23 cellular contexts compared by ENCODE assay signal in genomic region chr17:70080541-70081347, GRCh38. TPM values are rescaled to one million over a fixed set of nuclear protein-coding genes. Genes with fewer than 3 reads are reported as not detected.
A peak's percentile ranks its signal among the peaks of the same experiment; 100 is the strongest.
DNase-seq lines count a peak whose midpoint lies in the region; ATAC-seq and TF ChIP-seq lines count a peak whose summit lies in the region.
"Had no signal": no experiment of that assay in that cellular context is flagged by ENCODE, and none has a peak within 500 bp of the region (broad histone marks: within the 10 kb centered on the region; RNA-seq: fewer than 3 reads in every experiment).

No MANE protein-coding gene starts in this region.

- no peaks in the 10 kb centered on the region for H3K4me1 Mint-ChIP-seq in stimulated activated naive CD8-positive, alpha-beta T cell treated with anti-CD3 and anti-CD28 coated beads, Interleukin-15, amount 100 ng/mL, for 72 hours
- H3K4me1 Mint-ChIP-seq in T-cell = no peaks in the 10 kb centered on the region
- H3K4me1 Mint-ChIP-seq: GM23338 had no signal

- H3K36me3 Mint-ChIP-seq in T-cell = no peaks in the 10 kb centered on the region
- H3K36me3 Mint-ChIP-seq: brain had no signal

- no peaks in the 10 kb centered on the region for H3K27me3 Mint-ChIP-seq in stimulated activated naive CD8-positive, alpha-beta T cell treated with anti-CD3 and anti-CD28 coated beads, Interleukin-15, amount 100 ng/mL, for 72 hours
- no peaks in the 10 kb centered on the region for H3K27me3 Mint-ChIP-seq in T-cell

- H3K4me3 Mint-ChIP-seq in stimulated activated naive CD8-positive, alpha-beta T cell treated with anti-CD3 and anti-CD28 coated beads, Interleukin-15, amount 100 ng/mL, for 72 hours = no peak overlapping the region
- H3K4me3 Mint-ChIP-seq in T-cell = no peak overlapping the region
- H3K4me3 Mint-ChIP-seq: brain, GM23338, neural crest cell had no signal

- no peaks in the 10 kb centered on the region for H3K9me3 Mint-ChIP-seq in stimulated activated naive CD8-positive, alpha-beta T cell treated with anti-CD3 and anti-CD28 coated beads, Interleukin-15, amount 100 ng/mL, for 72 hours
- H3K9me3 Mint-ChIP-seq in T-cell = peaks cover 0 to 3% (median 0%) of the 10 kb centered on the region in 3 donors
- H3K9me3 Mint-ChIP-seq: GM23338 had no signal

- POLR2A ChIA-PET in T-cell (lab: Charles Lee) = no interaction called here

- no peak for ATAC-seq in stimulated activated naive CD8-positive, alpha-beta T cell treated with anti-CD3 and anti-CD28 coated beads, Interleukin-15, amount 100 ng/mL, for 72 hours
- no peak for ATAC-seq in T-cell (replicated peaks in 1 of 4)
- ATAC-seq: GM23338 had no signal

- DNase-seq in AG20443 (ENCODE audit: low spot score) = peak; percentile 65
- DNase-seq in SK-MEL-5 (ENCODE audit: low read depth, low spot score) = peak; percentile 43
- peak; percentile 75 for DNase-seq in fibroblast of gingiva (ENCODE audit: low read depth)
- peak; percentile 76 for DNase-seq in retinal pigment epithelial cell (ENCODE audit: low read depth)
- no peak for DNase-seq in stimulated activated naive CD8-positive, alpha-beta T cell treated with anti-CD3 and anti-CD28 coated beads, Interleukin-15, amount 100 ng/mL, for 72 hours
- no peak for DNase-seq in cortex of kidney (lab: John Stamatoyannopoulos, UW)
- DNase-seq in activated T-cell treated with anti-CD3 and anti-CD28 coated beads, Interleukin-2, amount 50 U/mL, for 48 hours = no peak
- no peak for DNase-seq in T-cell
- DNase-seq: activated CD4-positive, alpha-beta T cell treated with anti-CD3 and anti-CD28 coated beads for 48 hours; activated CD8-positive, alpha-beta memory T cell treated with anti-CD3 and anti-CD28 coated beads, Interleukin-2, amount 50 U/mL, for 4 hours; activated naive CD4-positive, alpha-beta T cell; GF-D8; KG1; kidney glomerular epithelial cell; NCI-H1105 treated with DMSO at 0.1 percent for 48 hours; NCI-H748 treated with DMSO at 0.1 percent for 48 hours; sigmoid colon; stimulated activated CD4-positive, alpha-beta T cell treated with anti-CD3 and anti-CD28 coated beads, Interleukin-2, amount 100 ng/mL, for 48 hours had no signal

- CTCF ChIA-PET in T-cell (lab: Charles Lee) = no interaction called here

- H3K27ac Mint-ChIP-seq in stimulated activated naive CD8-positive, alpha-beta T cell treated with anti-CD3 and anti-CD28 coated beads, Interleukin-15, amount 100 ng/mL, for 72 hours = no peak overlapping the region
- no peak overlapping the region for H3K27ac Mint-ChIP-seq in T-cell
- H3K27ac Mint-ChIP-seq: brain, GM23338 had no signal

- in situ Hi-C loops in SK-MEL-5 (cut with HindIII; ENCODE audit: low pct_unique_long_range_greater_than_20kb, low sequenced_read_pairs) = no loop called here

- no peak overlapping the region for H3K4me3 ChIP-seq in retinal pigment epithelial cell (ENCODE audit: low read length)
- H3K4me3 ChIP-seq: BLaER1 treated with 17β-estradiol and CSF1 and Interleukin-3, amounts not matched to agents 10 nM and 100 nM; GM23338; hepatocyte; sigmoid colon had no signal

- no peak for TF ChIP-seq CTCF in retinal pigment epithelial cell (conservative IDR thresholded peaks at IDR 0.05; ENCODE audit: low read depth, low read length)

RNA-seq across cellular contexts. Expression of gene KCNJ16, which starts 5.7 kb away (rescaled TPM):
- 0.03 TPM in 1 of 2 replicates, not detected in the other for total RNA-seq in SK-MEL-5 (2014; rRNA removed; shearing (Covaris generic))
- not detected in 2 replicates for polyA plus RNA-seq in SK-MEL-5 (2015; cell fraction: cytosol; rRNA removed)
- not detected in 2 replicates for polyA plus RNA-seq in SK-MEL-5 (2015; cell fraction: nucleus; rRNA removed)
- not detected for total RNA-seq in T-cell
- total RNA-seq: GM23338 had no signal
- polyA plus RNA-seq: GM23338 had no signal

Comparison
In these comparisons a context has a peak if more than half of its experiments do, and no peak if none do; other contexts are left out.
1. DNase-seq: peak in AG20443 (single experiment), SK-MEL-5 (single experiment), fibroblast of gingiva (single experiment) and retinal pigment epithelial cell (single experiment); none in stimulated activated naive CD8-positive, alpha-beta T cell treated with anti-CD3 and anti-CD28 coated beads, Interleukin-15, amount 100 ng/mL, for 72 hours (0 of 2), cortex of kidney (single experiment), activated T-cell treated with anti-CD3 and anti-CD28 coated beads, Interleukin-2, amount 50 U/mL, for 48 hours (0 of 2) and T-cell (0 of 34).